ENCODE assay signal across 9 cellular contexts in genomic region chr12:8698830-8699330, GRCh38. TPM values are rescaled to one million over a fixed set of nuclear protein-coding genes. Genes with fewer than 3 reads are reported as not detected.
A peak's percentile ranks its signal among the peaks of the same experiment; 100 is the strongest.
DNase-seq lines count a peak whose midpoint lies in the region; ATAC-seq and TF ChIP-seq lines count a peak whose summit lies in the region.
"Had no signal": no experiment of that assay in that cellular context is flagged by ENCODE, and none has a peak within 500 bp of the region (broad histone marks: within the 10 kb centered on the region; RNA-seq: fewer than 3 reads in every experiment).

No MANE protein-coding gene starts in this region.

- H3K36me3 ChIP-seq in left lung (no peaks in the 10 kb centered on the region), tibial artery (no peaks in the 10 kb centered on the region)

- H3K36me3 Mint-ChIP-seq in activated T-cell treated with anti-CD3 and anti-CD28 coated beads, Interleukin-2, amount 50 U/mL, for 72 hours (ENCODE audit: insufficient read depth in 2 of 2), result peaks cover 0 to 2% of the 10 kb centered on the region in 2 donors

- H3K27me3 ChIP-seq in left lung, result peaks cover 0 to 5% of the 10 kb centered on the region in 2 donors
- H3K27me3 ChIP-seq in tibial artery, result no peaks in the 10 kb centered on the region

- H3K27me3 Mint-ChIP-seq in activated T-cell treated with anti-CD3 and anti-CD28 coated beads, Interleukin-2, amount 50 U/mL, for 72 hours (ENCODE audit: low read depth), result peaks cover 22% of the 10 kb centered on the region

- H3K4me3 Mint-ChIP-seq in activated T-cell treated with anti-CD3 and anti-CD28 coated beads, Interleukin-2, amount 50 U/mL, for 72 hours, result peak overlapping the region; percentile 92 to 97

- no peak for DNase-seq in activated T-cell treated with anti-CD3 and anti-CD28 coated beads, Interleukin-2, amount 50 U/mL, for 72 hours
- DNase-seq in activated T-cell treated with anti-CD3 and anti-CD28 coated beads, Interleukin-2, amount 50 U/mL, for 1 hour, result no peak
- DNase-seq in amniotic stem cell (lab: John Stamatoyannopoulos, UW), result peak; percentile 11
- DNase-seq in left lung, result no peak
- no peak for DNase-seq in tibial artery
- no peak for DNase-seq in NCI-H524 (lab: John Stamatoyannopoulos, UW)
- no peak for DNase-seq in ureter (ENCODE audit: low spot score)
- DNase-seq: NCI-H446 treated with DMSO at 0.1 percent for 48 hours had no signal

- no peak for TF ChIP-seq CTCF in left lung (IDR thresholded peaks at IDR 0.05)
- TF ChIP-seq CTCF in tibial artery (IDR thresholded peaks at IDR 0.05), result no peak

- no peak for ATAC-seq in activated T-cell treated with anti-CD3 and anti-CD28 coated beads, Interleukin-2, amount 50 U/mL, for 72 hours (replicated peaks in 1 of 2)
- ATAC-seq in left lung (no peak), HG02840 (IDR thresholded peaks at IDR 0.05; ENCODE audit: low FRiP score, unreplicated experiment) (no peak)

- H3K4me1 ChIP-seq in left lung, result peaks cover 9 to 24% of the 10 kb centered on the region in 2 donors
- peaks cover 0 to 43% (median 18%) of the 10 kb centered on the region in 4 donors for H3K4me1 ChIP-seq in tibial artery

- no peaks in the 10 kb centered on the region for H3K9me3 Mint-ChIP-seq in activated T-cell treated with anti-CD3 and anti-CD28 coated beads, Interleukin-2, amount 50 U/mL, for 72 hours

- peaks cover 24% of the 10 kb centered on the region for H3K4me1 Mint-ChIP-seq in activated T-cell treated with anti-CD3 and anti-CD28 coated beads, Interleukin-2, amount 50 U/mL, for 72 hours (ENCODE audit: low read depth)

- peak overlapping the region; percentile 93 to 97 for H3K4me3 ChIP-seq in left lung
- H3K4me3 ChIP-seq in tibial artery, result peak overlapping the region; percentile 69 to 91

- H3K9me3 ChIP-seq in left lung (no peaks in the 10 kb centered on the region), tibial artery (no peaks in the 10 kb centered on the region)

- no peak overlapping the region for H3K27ac ChIP-seq in left lung
- peak overlapping the region; percentile 97 to 100 for H3K27ac ChIP-seq in tibial artery

- intact Hi-C loops in left lung (cut with DNase I), result no loop called here
- intact Hi-C loops in tibial artery (cut with DNase I; ENCODE audit: low total_unique reads), result loop anchor here (10.0 kb wide), 1 partner anchor 1516 kb away; the partner anchor contains the start of gene GABARAPL1

- H3K27ac Mint-ChIP-seq in activated T-cell treated with anti-CD3 and anti-CD28 coated beads, Interleukin-2, amount 50 U/mL, for 72 hours, result peak overlapping the region; percentile 77

RNA-seq across cellular contexts. Expression of gene RIMKLB, which starts 1.1 kb away (rescaled TPM):
- total RNA-seq in activated T-cell treated with anti-CD3 and anti-CD28 coated beads, Interleukin-2, amount 50 U/mL, for 72 hours, result 1 to 10 TPM; 2.5 to 3.1 TPM
- total RNA-seq in left lung, result 10 to 100 TPM; 27.3 to 31.7 TPM
- total RNA-seq in ureter, result 43.4 TPM

RNA-seq across cellular contexts. Expression of gene MFAP5, which starts 36.3 kb away (rescaled TPM):
- total RNA-seq in activated T-cell treated with anti-CD3 and anti-CD28 coated beads, Interleukin-2, amount 50 U/mL, for 72 hours, result not detected
- 10 to 100 TPM in 1 of 2 donors, 1 to 10 TPM in 1; 8.3 to 12.0 TPM for total RNA-seq in left lung
- total RNA-seq in ureter, result 17.0 TPM

Comparison
In these comparisons a context has a peak if more than half of its experiments do, and no peak if none do; other contexts are left out.
1. H3K27ac ChIP-seq: peak in tibial artery (2 of 2); none in left lung (0 of 2).
2. RNA of gene RIMKLB, which starts 1.1 kb away (total RNA-seq): 43.4 TPM in ureter (single experiment) and 27.3 to 31.7 TPM in left lung; 2.5 to 3.1 TPM in activated T-cell treated with anti-CD3 and anti-CD28 coated beads, Interleukin-2, amount 50 U/mL, for 72 hours; every median in the first group is over 4 times any median in the second.
3. RNA of gene MFAP5, which starts 36.3 kb away (total RNA-seq): 17.0 TPM in ureter (single experiment) and 8.3 to 12.0 TPM in left lung; not detected in activated T-cell treated with anti-CD3 and anti-CD28 coated beads, Interleukin-2, amount 50 U/mL, for 72 hours; every median in the first group is over 4 times any median in the second.